1 cellular context compared by ENCODE assay signal in genomic region chr9:34124103-34124502, GRCh38.
TF ChIP-seq lines count a peak whose summit lies in the region.

No MANE protein-coding gene starts in this region.

TF ChIP-seq in GM12878, 131 proteins besides CTCF, POLR2A, EP300 and RAD21 (continued from another document):
- TF ChIP-seq MEF2B (IDR thresholded peaks at IDR 0.05; ENCODE audit: partially characterized antibody, poor library complexity, severe bottlenecking): no peak
TF ChIP-seq in GM12878: peak in this region for 0.
